In the genomic region with DNA sequence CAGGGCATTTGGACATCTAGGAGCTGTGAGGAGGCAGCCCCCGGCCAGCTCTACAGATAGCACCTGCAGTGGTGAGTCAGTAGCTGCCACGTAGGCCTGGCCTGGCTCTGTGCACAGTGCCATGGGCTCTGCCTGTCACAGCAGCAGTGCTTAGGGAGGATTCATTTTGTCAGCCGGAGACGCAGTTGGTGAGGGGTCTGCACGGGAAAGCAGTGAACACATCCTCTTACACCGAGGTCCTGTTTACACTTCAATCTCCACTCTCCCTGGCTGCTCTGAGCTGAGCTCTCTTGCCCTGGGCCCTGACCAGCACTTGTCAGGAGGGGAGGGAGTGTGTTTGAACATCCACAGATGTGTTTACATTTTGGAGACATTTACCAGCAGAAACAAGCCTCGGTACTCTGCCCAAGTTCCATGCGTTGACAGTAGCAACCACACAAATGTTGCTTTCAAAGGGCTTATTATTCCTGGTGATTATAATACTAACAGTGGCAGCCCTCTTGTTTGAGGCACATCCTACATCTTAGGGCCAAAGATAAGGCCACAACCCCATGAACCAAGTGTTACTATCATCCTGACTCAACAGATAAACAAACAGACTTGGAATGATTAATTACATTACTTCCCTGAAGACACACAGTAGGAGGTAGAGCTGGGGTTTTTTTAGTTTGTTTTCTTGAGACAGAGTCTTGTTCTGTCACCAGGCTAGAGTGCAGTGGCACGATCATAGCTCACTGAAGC, we compare ENCODE assay signal across 10 cellular contexts.
DNase-seq lines count a peak whose midpoint lies in the region.
"Had no signal": no experiment of that assay in that cellular context is flagged by ENCODE, and none has a peak within 500 bp of the region (broad histone marks: within the 10 kb centered on the region; RNA-seq: fewer than 3 reads in every experiment).

No MANE protein-coding gene starts in this region.

- peak; percentile 48 for DNase-seq in activated CD8-positive, alpha-beta memory T cell treated with anti-CD3 and anti-CD28 coated beads for 24 hours
- DNase-seq in activated CD8-positive, alpha-beta memory T cell treated with anti-CD3 and anti-CD28 coated beads, Interleukin-2, amount 50 U/mL, for 48 hours, result no peak
- peak; percentile 53 for DNase-seq in SHP77 treated with DMSO at 0.1 percent for 48 hours (lab: John Stamatoyannopoulos, UW)
- DNase-seq in globus pallidus (ENCODE audit: low spot score), result peak; percentile 79
- no peak for DNase-seq in immature natural killer cell
- DNase-seq in NCI-H1930 (lab: John Stamatoyannopoulos, UW), result no peak
- DNase-seq in glomerular visceral epithelial cell (ENCODE audit: extremely low spot score), result no peak
- DNase-seq: stimulated activated CD4-positive, alpha-beta T cell treated with anti-CD3 and anti-CD28 coated beads, Interleukin-4, amount 100 ng/mL, for 4 hours had no signal

- peak overlapping the region; percentile 99 for H3K27ac ChIP-seq in temporal lobe (ENCODE audit: low read depth, low read length)
- H3K27ac ChIP-seq: BLaER1 had no signal

- no peak overlapping the region for H3K27ac Mint-ChIP-seq in immature natural killer cell

- no peaks in the 10 kb centered on the region for H3K36me3 Mint-ChIP-seq in immature natural killer cell

- H3K27me3 Mint-ChIP-seq in immature natural killer cell (ENCODE audit: low read depth in 3 of 3), result peaks cover 0 to 3% (median 3%) of the 10 kb centered on the region in 3 donors

- no peaks in the 10 kb centered on the region for H3K9me3 Mint-ChIP-seq in immature natural killer cell

- H3K4me3 Mint-ChIP-seq in immature natural killer cell, result no peak overlapping the region

- H3K4me1 Mint-ChIP-seq in immature natural killer cell, result peaks cover 16% of the 10 kb centered on the region in 2 donors

Comparison
In these comparisons a context has a peak if more than half of its experiments do, and no peak if none do; other contexts are left out.
1. DNase-seq: peak in activated CD8-positive, alpha-beta memory T cell treated with anti-CD3 and anti-CD28 coated beads for 24 hours (single experiment), SHP77 treated with DMSO at 0.1 percent for 48 hours (single experiment) and globus pallidus (single experiment); none in activated CD8-positive, alpha-beta memory T cell treated with anti-CD3 and anti-CD28 coated beads, Interleukin-2, amount 50 U/mL, for 48 hours (single experiment), immature natural killer cell (0 of 3), NCI-H1930 (0 of 2) and glomerular visceral epithelial cell (single experiment).